18 cellular contexts compared by ENCODE assay signal in the genomic region with DNA sequence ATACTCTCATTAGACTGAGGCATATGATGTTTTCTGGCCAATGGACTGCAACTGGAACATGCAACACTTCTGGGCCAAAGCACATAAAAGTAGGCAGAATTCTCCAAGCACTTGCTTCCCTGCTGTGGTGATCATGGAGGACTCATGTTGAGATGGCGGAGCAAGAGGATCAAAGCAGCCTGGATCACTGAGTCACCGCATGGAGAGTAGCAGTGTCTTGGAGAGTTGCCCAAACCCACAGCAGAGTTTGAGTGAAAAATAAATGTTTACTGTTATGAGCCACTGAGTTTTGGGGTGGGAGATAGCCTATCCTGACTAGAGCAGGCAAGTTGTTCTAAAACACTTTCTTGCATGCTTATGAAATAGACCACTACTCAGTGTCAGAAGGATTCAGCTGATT.
"Had no signal": no experiment of that assay in that cellular context is flagged by ENCODE, and none has a peak within 500 bp of the region (broad histone marks: within the 10 kb centered on the region; RNA-seq: fewer than 3 reads in every experiment).

No MANE protein-coding gene starts in this region.

- H3K9me3 ChIP-seq: left ventricle myocardium inferior, right atrium auricular region, transverse colon had no signal

- H3K36me3 ChIP-seq: left ventricle myocardium inferior, right atrium auricular region, transverse colon had no signal

- H3K27me3 ChIP-seq: right atrium auricular region, transverse colon had no signal

- H3K27ac ChIP-seq: left ventricle myocardium inferior, skin epidermis, transverse colon had no signal

- DNase-seq: activated CD4-positive, alpha-beta memory T cell treated with anti-CD3 and anti-CD28 coated beads, Interleukin-2, amount 10 ng/mL, durations not matched to agents 7 days and 5 days; activated CD4-positive, alpha-beta T cell treated with anti-CD3 and anti-CD28 coated beads for 4 hours; activated effector memory CD4-positive, alpha-beta T cell treated with Interleukin-2 at 50 U/mL for 16 hours; activated T-cell treated with anti-CD3 and anti-CD28 coated beads, Interleukin-2, amount 50 U/mL, for 4 hours; dermis blood vessel endothelial cell; effector memory CD8-positive, alpha-beta T cell; hippocampal formation; kidney; left ventricle myocardium inferior; naive thymus-derived CD8-positive, alpha-beta T cell; stimulated activated CD4-positive, alpha-beta T cell treated with anti-CD3 and anti-CD28 coated beads, Interleukin-15, amount 100 ng/mL, for 24 hours; stimulated activated CD4-positive, alpha-beta T cell treated with anti-CD3 and anti-CD28 coated beads, Interleukin-4, amount 100 ng/mL, for 24 hours; stimulated activated naive CD8-positive, alpha-beta T cell treated with anti-CD3 and anti-CD28 coated beads, Interleukin-15, Interleukin-2, amounts not matched to agents 100 U/mL and 50 U/mL, for 24 hours; transverse colon had no signal

- ATAC-seq: activated naive CD4-positive, alpha-beta T cell treated with anti-CD3 and anti-CD28 coated beads, Interleukin-2, amount 50 U/mL, for 72 hours; activated T-cell treated with anti-CD3 and anti-CD28 coated beads, Interleukin-2, amount 50 U/mL, for 4 hours; effector memory CD8-positive, alpha-beta T cell; naive thymus-derived CD8-positive, alpha-beta T cell; stimulated activated naive CD8-positive, alpha-beta T cell treated with anti-CD3 and anti-CD28 coated beads, Interleukin-15, Interleukin-2, amounts not matched to agents 100 U/mL and 50 U/mL, for 24 hours; WTC11 had no signal

- H3K4me3 ChIP-seq: left ventricle myocardium inferior, right atrium auricular region, skin epidermis, transverse colon had no signal
